8 cellular contexts compared by ENCODE assay signal in the genomic region with DNA sequence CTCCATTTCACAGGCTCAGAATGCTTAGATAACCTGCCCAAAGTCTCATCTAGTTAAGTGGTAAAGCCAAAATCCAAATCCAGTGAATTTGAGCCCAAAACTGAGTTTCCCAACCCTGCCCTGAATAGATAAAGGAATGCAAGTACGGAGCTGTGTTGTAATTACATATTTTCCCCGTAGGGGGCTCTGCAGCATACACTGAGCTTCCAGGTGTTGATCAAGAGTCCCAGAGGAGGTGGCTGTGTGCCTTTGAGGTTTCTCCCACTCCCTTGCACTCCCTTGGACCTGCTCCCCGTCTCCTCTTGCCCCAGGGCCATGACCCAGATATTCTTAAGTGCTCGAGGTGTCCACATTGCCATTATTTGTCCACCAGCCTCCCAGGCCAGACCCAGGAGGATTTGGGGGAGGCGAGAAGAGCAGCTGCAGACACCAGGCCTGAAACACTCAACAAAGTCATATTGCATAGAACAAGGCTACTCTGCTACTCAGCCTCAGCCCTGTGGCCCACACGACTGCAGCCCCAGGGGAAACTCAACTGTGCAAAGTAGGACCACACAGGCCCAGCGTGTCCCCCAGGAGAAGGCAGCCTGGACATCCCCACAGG. TPM values are rescaled to one million over a fixed set of nuclear protein-coding genes. Genes with fewer than 3 reads are reported as not detected.
DNase-seq lines count a peak whose midpoint lies in the region; ATAC-seq and TF ChIP-seq lines count a peak whose summit lies in the region.

No MANE protein-coding gene starts in this region.

- peak; percentile 18 for DNase-seq in NCI-H2227 (lab: John Stamatoyannopoulos, UW; ENCODE audit: unreplicated experiment)
- no peak for DNase-seq in NCI-H2227 treated with DMSO at 0.1 percent for 48 hours (lab: John Stamatoyannopoulos, UW)
- DNase-seq in NAMALWA (ENCODE audit: low spot score), result peak; percentile 85
- peak; percentile 64 for DNase-seq in activated CD4-positive, alpha-beta T cell treated with anti-CD3 and anti-CD28 coated beads for 36 hours
- DNase-seq in glutamatergic neuron, result no peak
- peak; percentile 59 for DNase-seq in stimulated activated CD8-positive, alpha-beta memory T cell treated with anti-CD3 and anti-CD28 coated beads, Interleukin-4, amount 100 ng/mL, for 48 hours
- DNase-seq in SHP77 treated with DMSO at 0.1 percent for 48 hours (lab: John Stamatoyannopoulos, UW), result no peak

- H3K36me3 Mint-ChIP-seq in activated CD4-positive, alpha-beta T cell treated with anti-CD3 and anti-CD28 coated beads for 36 hours (ENCODE audit: low read depth), result no peaks in the 10 kb centered on the region
- no peaks in the 10 kb centered on the region for H3K36me3 Mint-ChIP-seq in glutamatergic neuron (ENCODE audit: unreplicated experiment)

- H3K4me3 Mint-ChIP-seq in activated CD4-positive, alpha-beta T cell treated with anti-CD3 and anti-CD28 coated beads for 36 hours, result no peak overlapping the region
- H3K4me3 Mint-ChIP-seq in glutamatergic neuron (ENCODE audit: unreplicated experiment), result no peak overlapping the region

- peaks cover 50% of the 10 kb centered on the region for H3K4me1 Mint-ChIP-seq in activated CD4-positive, alpha-beta T cell treated with anti-CD3 and anti-CD28 coated beads for 36 hours
- H3K4me1 Mint-ChIP-seq in glutamatergic neuron (ENCODE audit: low read depth, unreplicated experiment), result no peaks in the 10 kb centered on the region

- H3K27me3 Mint-ChIP-seq in activated CD4-positive, alpha-beta T cell treated with anti-CD3 and anti-CD28 coated beads for 36 hours, result no peaks in the 10 kb centered on the region
- H3K27me3 Mint-ChIP-seq in glutamatergic neuron (ENCODE audit: unreplicated experiment), result peaks cover 2% of the 10 kb centered on the region

- intact Hi-C loops in activated CD4-positive, alpha-beta T cell treated with anti-CD3 and anti-CD28 coated beads for 36 hours (cut with DNase I, micrococcal nuclease), result loop anchor here (1.0 to 5.0 kb wide), 5 partner anchors 53 to 177 kb away; partner anchors contain the start of gene ITLN2 (in 2 of the 2)

- ATAC-seq in activated CD4-positive, alpha-beta T cell treated with anti-CD3 and anti-CD28 coated beads for 36 hours, result peak; percentile 38
- ATAC-seq in HG03095 (IDR thresholded peaks at IDR 0.05; ENCODE audit: unreplicated experiment), result no peak

- no peaks in the 10 kb centered on the region for H3K9me3 Mint-ChIP-seq in activated CD4-positive, alpha-beta T cell treated with anti-CD3 and anti-CD28 coated beads for 36 hours (ENCODE audit: low read depth)
- H3K9me3 Mint-ChIP-seq in glutamatergic neuron (ENCODE audit: unreplicated experiment), result peaks cover 4% of the 10 kb centered on the region

- TF ChIP-seq CTCF in glutamatergic neuron (IDR thresholded peaks at IDR 0.05; ENCODE audit: partially characterized antibody, unreplicated experiment), result peak; percentile 54

- CTCF ChIA-PET in activated CD4-positive, alpha-beta T cell treated with anti-CD3 and anti-CD28 coated beads for 36 hours (lab: Charles Lee), result interaction anchor here (0.6 to 11.4 kb wide), 38 partner anchors 9 to 512 kb away, joined by 3 to 130 read pairs (median 4); partner anchors contain the start of genes CD48, ITLN1, ITLN2 and LY9

- POLR2A ChIA-PET in activated CD4-positive, alpha-beta T cell treated with anti-CD3 and anti-CD28 coated beads for 36 hours (lab: Charles Lee), result interaction anchor here (1.5 to 1.6 kb wide), 2 partner anchors 10 to 107 kb away, joined by 5 to 9 read pairs; partner anchors contain the start of gene ITLN1

- H3K27ac Mint-ChIP-seq in activated CD4-positive, alpha-beta T cell treated with anti-CD3 and anti-CD28 coated beads for 36 hours, result peak overlapping the region; percentile 5
- H3K27ac Mint-ChIP-seq in glutamatergic neuron (ENCODE audit: unreplicated experiment), result no peak overlapping the region

RNA-seq across cellular contexts. Expression of gene LY9, which starts 18.4 kb away (rescaled TPM):
- 10 to 100 TPM in 1 of 2 experiments, 1 to 10 TPM in 1; 10.0 to 11.0 TPM for total RNA-seq in activated CD4-positive, alpha-beta T cell treated with anti-CD3 and anti-CD28 coated beads for 36 hours
- not detected for total RNA-seq in glutamatergic neuron (ENCODE audit: unreplicated experiment)

RNA-seq across cellular contexts. Expression of gene SLAMF7, which starts 38.5 kb away (rescaled TPM):
- 10 to 100 TPM; 35.9 to 40.3 TPM for total RNA-seq in activated CD4-positive, alpha-beta T cell treated with anti-CD3 and anti-CD28 coated beads for 36 hours
- not detected for total RNA-seq in glutamatergic neuron (ENCODE audit: unreplicated experiment)

Comparison
In these comparisons a context has a peak if more than half of its experiments do, and no peak if none do; other contexts are left out.
1. DNase-seq: peak in NCI-H2227 (single experiment), NAMALWA (single experiment), activated CD4-positive, alpha-beta T cell treated with anti-CD3 and anti-CD28 coated beads for 36 hours (single experiment) and stimulated activated CD8-positive, alpha-beta memory T cell treated with anti-CD3 and anti-CD28 coated beads, Interleukin-4, amount 100 ng/mL, for 48 hours (single experiment); none in NCI-H2227 treated with DMSO at 0.1 percent for 48 hours (single experiment), glutamatergic neuron (single experiment) and SHP77 treated with DMSO at 0.1 percent for 48 hours (single experiment).
2. RNA of gene LY9, which starts 18.4 kb away (total RNA-seq): 10.0 to 11.0 TPM in activated CD4-positive, alpha-beta T cell treated with anti-CD3 and anti-CD28 coated beads for 36 hours; not detected in glutamatergic neuron (single experiment); every median in the first group is over 10 times any median in the second.
3. RNA of gene SLAMF7, which starts 38.5 kb away (total RNA-seq): 35.9 to 40.3 TPM in activated CD4-positive, alpha-beta T cell treated with anti-CD3 and anti-CD28 coated beads for 36 hours; not detected in glutamatergic neuron (single experiment); every median in the first group is over 10 times any median in the second.